Comparison of ENCODE assay signal across 22 cellular contexts in genomic region chr1:247326601-247327135, GRCh38.
"Had no signal": no experiment of that assay in that cellular context is flagged by ENCODE, and none has a peak within 500 bp of the region (broad histone marks: within the 10 kb centered on the region; RNA-seq: fewer than 3 reads in every experiment).

No MANE protein-coding gene starts in this region.

- H2AFZ ChIP-seq: parathyroid adenoma had no signal

- H3K4me3 Mint-ChIP-seq: activated CD4-positive, alpha-beta T cell treated with anti-CD3 and anti-CD28 coated beads, Interleukin-2, amount 10 ng/mL, durations not matched to agents 7 days and 5 days; memory B cell; nephron progenitor cell; stimulated activated naive B cell treated with anti-CD40 and anti-IgM and Interleukin-4, amounts not matched to agents 10 μg/mL and 1 μg/mL and 100 μg/mL, for 72 hours had no signal

- H3K27me3 Mint-ChIP-seq: activated CD4-positive, alpha-beta T cell treated with anti-CD3 and anti-CD28 coated beads, Interleukin-2, amount 10 ng/mL, durations not matched to agents 7 days and 5 days; brain; memory B cell had no signal

- H3K27ac Mint-ChIP-seq: activated CD4-positive, alpha-beta T cell treated with anti-CD3 and anti-CD28 coated beads, Interleukin-2, amount 10 ng/mL, durations not matched to agents 7 days and 5 days; brain; memory B cell; nephron progenitor cell; stimulated activated naive B cell treated with anti-CD40 and anti-IgM and Interleukin-4, amounts not matched to agents 10 μg/mL and 1 μg/mL and 100 μg/mL, for 72 hours had no signal

- H3K9me3 Mint-ChIP-seq: activated CD4-positive, alpha-beta T cell treated with anti-CD3 and anti-CD28 coated beads, Interleukin-2, amount 10 ng/mL, durations not matched to agents 7 days and 5 days; brain; memory B cell; nephron progenitor cell; stimulated activated naive B cell treated with anti-CD40 and anti-IgM and Interleukin-4, amounts not matched to agents 10 μg/mL and 1 μg/mL and 100 μg/mL, for 72 hours had no signal

- H3K4me3 ChIP-seq: heart right ventricle, thoracic aorta, upper lobe of right lung had no signal

- H3K4me1 ChIP-seq: parathyroid adenoma had no signal

- H3K9ac ChIP-seq: parathyroid adenoma had no signal

- H3K27ac ChIP-seq: heart right ventricle, parathyroid adenoma, thoracic aorta, upper lobe of right lung, VCaP had no signal

- DNase-seq: activated CD4-positive, alpha-beta T cell treated with anti-CD3 and anti-CD28 coated beads, Interleukin-2, amount 10 ng/mL, durations not matched to agents 7 days and 5 days; activated gamma-delta T cell treated with Interleukin-2 at 50 U/mL for 16 hours; activated T-cell treated with anti-CD3 and anti-CD28 coated beads, Interleukin-2, amount 50 U/mL, for 1 hour; aorta; erythroblast; foreskin fibroblast; heart right ventricle; islet precursor cell; left cardiac atrium; nephron progenitor cell; nucleus accumbens; small intestine; stimulated activated CD4-positive, alpha-beta T cell treated with anti-CD3 and anti-CD28 coated beads, Interleukin-2, amount 100 ng/mL, for 24 hours; stimulated activated naive B cell treated with anti-CD40 and anti-IgM and Interleukin-4, amounts not matched to agents 10 μg/mL and 1 μg/mL and 100 μg/mL, for 72 hours; upper lobe of right lung had no signal

- H3K79me2 ChIP-seq: parathyroid adenoma had no signal

- H3K9me3 ChIP-seq: heart right ventricle, thoracic aorta, upper lobe of right lung had no signal

- ATAC-seq: activated CD4-positive, CD25-positive, alpha-beta regulatory T cell treated with anti-CD3 and anti-CD28 coated beads, Interleukin-2, amount 50 U/mL, for 24 hours; heart right ventricle; left cardiac atrium; sciatic nerve; stimulated activated naive B cell treated with anti-CD40 and anti-IgM and Interleukin-4, amounts not matched to agents 10 μg/mL and 1 μg/mL and 100 μg/mL, for 72 hours; upper lobe of right lung had no signal

- H3K27me3 ChIP-seq: heart right ventricle, upper lobe of right lung had no signal
